Comparison of ENCODE assay signal across 7 cellular contexts in genomic region chr5:140295414-140295813, GRCh38. TPM values are rescaled to one million over a fixed set of nuclear protein-coding genes. Genes with fewer than 3 reads are reported as not detected.
A peak's percentile ranks its signal among the peaks of the same experiment; 100 is the strongest.
DNase-seq lines count a peak whose midpoint lies in the region; ATAC-seq and TF ChIP-seq lines count a peak whose summit lies in the region.

No MANE protein-coding gene starts in this region.

- no peak overlapping the region for H3K4me3 ChIP-seq in GM12864 (ENCODE audit: low read depth, low read length)

- DNase-seq in GM12864 (ENCODE audit: low read depth) (peak; percentile 16), NAMALWA (ENCODE audit: low spot score) (peak; percentile 74), brain pericyte (ENCODE audit: low read depth, low spot score) (peak; percentile 67), myocyte (ENCODE audit: low read depth) (peak; percentile 91), islet precursor cell (no peak), GM19240 (ENCODE audit: insufficient read length, low spot score) (no peak)

- TF ChIP-seq CTCF in GM12864 (IDR thresholded peaks at IDR 0.05; ENCODE audit: low read depth, low read length, missing control alignments), result no peak

- ATAC-seq in HG03139 (IDR thresholded peaks at IDR 0.05; ENCODE audit: unreplicated experiment), result no peak

RNA-seq across cellular contexts. Expression of gene PFDN1, which starts 7.5 kb away (rescaled TPM):
- 42.0 and 63.9 TPM in 2 replicates for total RNA-seq in myocyte
- 75.9 TPM for polyA plus RNA-seq in myocyte (2012)

RNA-seq across cellular contexts. Expression of gene HBEGF, which starts 51.0 kb away (rescaled TPM):
- 10.1 and 10.2 TPM in 2 replicates for total RNA-seq in myocyte
- 41.6 TPM for polyA plus RNA-seq in myocyte (2012)

Comparison
In these comparisons a context has a peak if more than half of its experiments do, and no peak if none do; other contexts are left out.
1. DNase-seq: peak in GM12864 (single experiment), NAMALWA (single experiment), brain pericyte (single experiment) and myocyte (single experiment); none in islet precursor cell (single experiment) and GM19240 (single experiment).